Comparison of ENCODE assay signal across 17 cellular contexts in the genomic region with DNA sequence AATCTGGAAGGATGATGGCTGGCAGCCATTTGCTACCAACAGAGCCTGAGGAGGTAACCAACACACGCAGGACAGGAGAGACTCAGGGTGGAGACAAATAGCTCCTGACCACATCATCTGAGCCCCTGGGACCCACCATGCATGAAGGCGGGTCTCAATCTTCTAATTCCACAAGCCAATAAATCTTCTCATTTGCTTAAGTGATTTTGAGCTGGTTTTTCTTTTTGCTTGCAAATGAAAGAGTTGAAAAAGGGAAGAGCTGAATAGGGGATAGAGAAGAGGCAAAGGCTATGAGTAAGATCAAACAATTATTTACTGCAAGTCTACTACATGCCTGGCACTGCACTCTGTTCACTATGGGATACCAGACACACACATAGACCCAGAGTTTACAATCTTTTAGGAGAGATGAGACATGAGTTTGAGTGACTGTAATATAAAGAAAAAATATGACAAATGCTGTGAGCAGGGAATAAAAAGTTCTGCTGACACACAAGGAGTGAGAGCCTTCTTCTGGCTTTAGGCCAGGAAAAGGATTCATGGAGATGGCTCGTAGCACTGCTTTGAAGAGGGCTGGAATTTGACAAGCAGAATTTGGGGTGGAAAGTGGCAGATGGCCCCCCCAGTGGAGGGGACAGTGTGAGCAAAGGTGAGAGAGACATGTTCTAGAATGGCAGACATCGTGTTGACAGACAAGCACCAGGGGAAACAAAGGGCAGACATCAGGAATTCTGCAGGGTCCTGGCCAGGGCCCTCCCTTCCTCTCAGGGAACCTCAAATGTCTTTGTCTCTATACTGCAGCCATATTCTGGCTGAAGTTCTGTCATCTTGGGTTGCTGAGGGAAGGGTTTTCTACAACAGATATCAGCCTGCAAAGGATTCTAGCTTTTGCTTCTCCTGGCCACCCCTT.
A peak's percentile ranks its signal among the peaks of the same experiment; 100 is the strongest.
DNase-seq lines count a peak whose midpoint lies in the region; ATAC-seq and TF ChIP-seq lines count a peak whose summit lies in the region.
"Had no signal": no experiment of that assay in that cellular context is flagged by ENCODE, and none has a peak within 500 bp of the region (broad histone marks: within the 10 kb centered on the region; RNA-seq: fewer than 3 reads in every experiment).

No MANE protein-coding gene starts in this region.

- TF ChIP-seq CTCF in SK-N-SH (IDR thresholded peaks at IDR 0.05), result no peak

- H3K9ac ChIP-seq in SK-N-SH (no peak overlapping the region), SK-N-MC (ENCODE audit: insufficient read length) (no peak overlapping the region)

- H3K27me3 ChIP-seq in SK-N-SH (ENCODE audit: insufficient read depth), result no peaks in the 10 kb centered on the region
- H3K27me3 ChIP-seq: neutrophil had no signal

- no peak for TF ChIP-seq EP300 in SK-N-SH (IDR thresholded peaks at IDR 0.05; ENCODE audit: borderline replicate concordance in 1 of 2, low read depth in 1 of 2, low read length in 1 of 2)

- DNase-seq in SK-N-SH (no peak), SK-N-MC (ENCODE audit: low read depth, low spot score) (no peak), left ventricle myocardium superior (no peak), renal cortical epithelial cell (ENCODE audit: low read depth) (peak; percentile 4), ureter (ENCODE audit: low spot score) (no peak)
- DNase-seq: 8988T; activated CD4-positive, alpha-beta T cell treated with anti-CD3 and anti-CD28 coated beads, Interleukin-2, amount 10 ng/mL, durations not matched to agents 24 days and 14 days; activated CD8-positive, alpha-beta memory T cell treated with anti-CD3 and anti-CD28 coated beads, Interleukin-2, amount 50 U/mL, for 48 hours; DMS79; NCI-H187 treated with DMSO at 0.1 percent for 48 hours; NCI-H526; stimulated activated naive CD8-positive, alpha-beta T cell treated with anti-CD3 and anti-CD28 coated beads, Interleukin-15, Interleukin-2, amounts not matched to agents 100 U/mL and 50 U/mL, for 24 hours had no signal

- H3K9me3 ChIP-seq in SK-N-SH, result no peaks in the 10 kb centered on the region
- H3K9me3 ChIP-seq in SK-N-MC (ENCODE audit: low read depth, low read length), result no peaks in the 10 kb centered on the region
- H3K9me3 ChIP-seq: neutrophil had no signal

- no peaks in the 10 kb centered on the region for H3K79me2 ChIP-seq in SK-N-SH (ENCODE audit: insufficient read depth)

- intact Hi-C loops in left ventricle myocardium superior (cut with micrococcal nuclease), result no loop called here

- H3K27ac ChIP-seq in SK-N-SH (ENCODE audit: low read depth in 2 of 2, low read length in 1 of 2), result no peak overlapping the region
- peak overlapping the region; percentile 19; the same call in 1 of the 2 replicates for H3K27ac ChIP-seq in SK-N-MC
- H3K27ac ChIP-seq: neutrophil had no signal

- H3K36me3 ChIP-seq in SK-N-SH (replicated peaks in 1 of 2; ENCODE audit: control insufficient read depth in 1 of 2, insufficient read depth in 2 of 2, low read length in 1 of 2) (no peaks in the 10 kb centered on the region), SK-N-MC (ENCODE audit: insufficient read depth, low read length) (no peaks in the 10 kb centered on the region)
- H3K36me3 ChIP-seq: neutrophil had no signal

- no peaks in the 10 kb centered on the region for H3K9me2 ChIP-seq in SK-N-SH

- 67% methylated on average over 4 of the region's 4 CpGs for WGBS in SK-N-SH (ENCODE audit: low lambda C conversion rate)

- TF ChIP-seq RAD21 in SK-N-SH (IDR thresholded peaks at IDR 0.05; ENCODE audit: low read length), result no peak

- CTCF ChIA-PET in SK-N-SH (lab: Yijun Ruan, JAX), result interaction anchor here (0.9 to 1.5 kb wide), 3 partner anchors 65 to 694 kb away, joined by 3 to 4 read pairs (median 4); no protein-coding TSS in a partner anchor

- H3F3A ChIP-seq in SK-N-SH (replicated peaks; ENCODE audit: insufficient read depth), result no peaks in the 10 kb centered on the region

- peak; percentile 48 for ATAC-seq in SK-N-SH treated with all-trans-retinoic acid at 6 μM for 48 hours
- peak; percentile 86 for ATAC-seq in left ventricle myocardium superior
- ATAC-seq in HG03159 (IDR thresholded peaks at IDR 0.05; ENCODE audit: unreplicated experiment), result no peak
- ATAC-seq in GM19467 (IDR thresholded peaks at IDR 0.05; ENCODE audit: unreplicated experiment), result no peak
- ATAC-seq: HepG2; stimulated activated naive CD8-positive, alpha-beta T cell treated with anti-CD3 and anti-CD28 coated beads, Interleukin-15, Interleukin-2, amounts not matched to agents 100 U/mL and 50 U/mL, for 24 hours had no signal

- H3K4me2 ChIP-seq in SK-N-SH, result no peak overlapping the region

- POLR2A ChIA-PET in SK-N-SH (lab: Yijun Ruan, JAX), result no interaction called here

- no peak overlapping the region; the same call in 1 of the 2 replicates for H2AFZ ChIP-seq in SK-N-SH (ENCODE audit: low read depth)

- H3K4me1 ChIP-seq in SK-N-SH (ENCODE audit: control insufficient read depth in 1 of 2, insufficient read depth in 2 of 2, low read depth in 1 of 2, low read length in 1 of 2), result peaks cover 0 to 10% of the 10 kb centered on the region in 2 experiments; a peak in 1 of 4 replicates

- H4K20me1 ChIP-seq in SK-N-SH (ENCODE audit: insufficient read depth), result no peaks in the 10 kb centered on the region

- H3K4me3 ChIP-seq in SK-N-SH (ENCODE audit: low read depth in 2 of 2, low read length in 1 of 2) (no peak overlapping the region), SK-N-MC (no peak overlapping the region)

TF ChIP-seq in SK-N-SH treated with all-trans-retinoic acid at 6 μM for 48 hours, 23 proteins besides CTCF, POLR2A, EP300 and RAD21 (continues in another document):
- no peak for TF ChIP-seq ZFP30 (CRISPR knock-in tag; IDR thresholded peaks at IDR 0.05)
- TF ChIP-seq RARB (CRISPR knock-in tag; IDR thresholded peaks at IDR 0.05), result no peak
- TF ChIP-seq GLIS3 (CRISPR knock-in tag; IDR thresholded peaks at IDR 0.05), result no peak
- TF ChIP-seq PPARA (CRISPR knock-in tag; IDR thresholded peaks at IDR 0.05; ENCODE audit: borderline replicate concordance), result no peak
- TF ChIP-seq, protein P1, sequence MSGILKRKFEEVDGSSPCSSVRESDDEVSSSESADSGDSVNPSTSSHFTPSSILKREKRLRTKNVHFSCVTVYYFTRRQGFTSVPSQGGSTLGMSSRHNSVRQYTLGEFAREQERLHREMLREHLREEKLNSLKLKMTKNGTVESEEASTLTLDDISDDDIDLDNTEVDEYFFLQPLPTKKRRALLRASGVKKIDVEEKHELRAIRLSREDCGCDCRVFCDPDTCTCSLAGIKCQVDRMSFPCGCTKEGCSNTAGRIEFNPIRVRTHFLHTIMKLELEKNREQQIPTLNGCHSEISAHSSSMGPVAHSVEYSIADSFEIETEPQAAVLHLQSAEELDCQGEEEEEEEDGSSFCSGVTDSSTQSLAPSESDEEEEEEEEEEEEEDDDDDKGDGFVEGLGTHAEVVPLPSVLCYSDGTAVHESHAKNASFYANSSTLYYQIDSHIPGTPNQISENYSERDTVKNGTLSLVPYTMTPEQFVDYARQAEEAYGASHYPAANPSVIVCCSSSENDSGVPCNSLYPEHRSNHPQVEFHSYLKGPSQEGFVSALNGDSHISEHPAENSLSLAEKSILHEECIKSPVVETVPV (CRISPR knock-in tag; IDR thresholded peaks at IDR 0.05), result no peak
- no peak for TF ChIP-seq ESRRG (CRISPR knock-in tag; IDR thresholded peaks at IDR 0.05)
- TF ChIP-seq CREB5 (CRISPR knock-in tag; IDR thresholded peaks at IDR 0.05; ENCODE audit: low read depth), result no peak
- TF ChIP-seq OSR1 (CRISPR knock-in tag; IDR thresholded peaks at IDR 0.05), result no peak

TF ChIP-seq in SK-N-SH, 30 proteins besides CTCF, POLR2A, EP300 and RAD21:
- TF ChIP-seq CHD2 (IDR thresholded peaks at IDR 0.05; ENCODE audit: low read length, partially characterized antibody) (no peak), MXI1 (IDR thresholded peaks at IDR 0.05; ENCODE audit: low read depth, low read length) (no peak), NRF1 (IDR thresholded peaks at IDR 0.05; ENCODE audit: low read depth, low read length) (no peak), TAF1 (IDR thresholded peaks at IDR 0.05; ENCODE audit: borderline replicate concordance, low read depth, low read length) (no peak), RCOR1 (IDR thresholded peaks at IDR 0.05; ENCODE audit: low read length) (no peak), RFX5 (IDR thresholded peaks at IDR 0.05; ENCODE audit: low read length) (no peak), FOSL2 (IDR thresholded peaks at IDR 0.05; ENCODE audit: borderline replicate concordance, low read depth) (no peak), RXRA (IDR thresholded peaks at IDR 0.05; ENCODE audit: borderline replicate concordance, low read depth) (no peak), GABPA (IDR thresholded peaks at IDR 0.05; ENCODE audit: low read depth) (no peak), SIN3A (IDR thresholded peaks at IDR 0.05; ENCODE audit: borderline replicate concordance, low read depth, low read length) (no peak), PBX3 (IDR thresholded peaks at IDR 0.05) (no peak), TEAD4 (IDR thresholded peaks at IDR 0.05; ENCODE audit: borderline replicate concordance, insufficient read depth) (no peak), NFIC (IDR thresholded peaks at IDR 0.05; ENCODE audit: borderline replicate concordance) (no peak; the same call in 1 of the 2 replicates)
- TF ChIP-seq, protein P2, sequence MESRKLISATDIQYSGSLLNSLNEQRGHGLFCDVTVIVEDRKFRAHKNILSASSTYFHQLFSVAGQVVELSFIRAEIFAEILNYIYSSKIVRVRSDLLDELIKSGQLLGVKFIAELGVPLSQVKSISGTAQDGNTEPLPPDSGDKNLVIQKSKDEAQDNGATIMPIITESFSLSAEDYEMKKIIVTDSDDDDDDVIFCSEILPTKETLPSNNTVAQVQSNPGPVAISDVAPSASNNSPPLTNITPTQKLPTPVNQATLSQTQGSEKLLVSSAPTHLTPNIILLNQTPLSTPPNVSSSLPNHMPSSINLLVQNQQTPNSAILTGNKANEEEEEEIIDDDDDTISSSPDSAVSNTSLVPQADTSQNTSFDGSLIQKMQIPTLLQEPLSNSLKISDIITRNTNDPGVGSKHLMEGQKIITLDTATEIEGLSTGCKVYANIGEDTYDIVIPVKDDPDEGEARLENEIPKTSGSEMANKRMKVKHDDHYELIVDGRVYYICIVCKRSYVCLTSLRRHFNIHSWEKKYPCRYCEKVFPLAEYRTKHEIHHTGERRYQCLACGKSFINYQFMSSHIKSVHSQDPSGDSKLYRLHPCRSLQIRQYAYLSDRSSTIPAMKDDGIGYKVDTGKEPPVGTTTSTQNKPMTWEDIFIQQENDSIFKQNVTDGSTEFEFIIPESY (IDR thresholded peaks at IDR 0.05; ENCODE audit: borderline replicate concordance, low read depth), result no peak

Comparison
In these comparisons a context has a peak if more than half of its experiments do, and no peak if none do; other contexts are left out.
1. ATAC-seq: peak in SK-N-SH treated with all-trans-retinoic acid at 6 μM for 48 hours (single experiment) and left ventricle myocardium superior (single experiment); none in HG03159 (single experiment) and GM19467 (single experiment).